ENCODE assay signal across 10 cellular contexts in genomic region chr19:38900816-38901215, GRCh38. TPM values are rescaled to one million over a fixed set of nuclear protein-coding genes. Genes with fewer than 3 reads are reported as not detected.
DNase-seq lines count a peak whose midpoint lies in the region; TF ChIP-seq lines count a peak whose summit lies in the region.
"Had no signal": no experiment of that assay in that cellular context is flagged by ENCODE, and none has a peak within 500 bp of the region (broad histone marks: within the 10 kb centered on the region; RNA-seq: fewer than 3 reads in every experiment).

No MANE protein-coding gene starts in this region.

- H3K27ac ChIP-seq in endodermal cell (ENCODE audit: low read depth, low read length) (no peak overlapping the region), substantia nigra (ENCODE audit: low read depth, low read length, poor library complexity, severe bottlenecking) (no peak overlapping the region)

- POLR2A ChIA-PET in HEK293T (lab: Yijun Ruan, JAX) = interaction anchor here (1.3 to 1.7 kb wide), 6 partner anchors 13 to 253 kb away, joined by 4 to 14 read pairs (median 4); partner anchors contain the start of genes ACTN4, MRPS12 and SARS2

- H3K36me3 ChIP-seq in endodermal cell (ENCODE audit: control insufficient read depth, insufficient read depth, low read length) = no peaks in the 10 kb centered on the region

- H3K4me3 Mint-ChIP-seq in endodermal cell = peak overlapping the region; percentile 67
- H3K4me3 Mint-ChIP-seq in osteocyte (ENCODE audit: unreplicated experiment) = peak overlapping the region; percentile 97

- peaks cover 21% of the 10 kb centered on the region for H3K36me3 Mint-ChIP-seq in endodermal cell (ENCODE audit: low read depth)
- peaks cover 2% of the 10 kb centered on the region for H3K36me3 Mint-ChIP-seq in osteocyte (ENCODE audit: unreplicated experiment)

- no peaks in the 10 kb centered on the region for H3K4me1 ChIP-seq in endodermal cell (ENCODE audit: control insufficient read depth, insufficient read depth, low read length)

- peaks cover 18% of the 10 kb centered on the region for H3K27me3 Mint-ChIP-seq in endodermal cell (ENCODE audit: insufficient read depth)
- H3K27me3 Mint-ChIP-seq in osteocyte (ENCODE audit: unreplicated experiment) = no peaks in the 10 kb centered on the region

- peaks cover 9% of the 10 kb centered on the region for H3K9me3 Mint-ChIP-seq in endodermal cell
- H3K9me3 Mint-ChIP-seq in osteocyte (ENCODE audit: unreplicated experiment) = no peaks in the 10 kb centered on the region

- peaks cover 7% of the 10 kb centered on the region for H3K9me3 ChIP-seq in endodermal cell (ENCODE audit: control insufficient read depth, low read length)

- peak overlapping the region; percentile 87 for H3K9ac ChIP-seq in endodermal cell (ENCODE audit: extremely low read depth, low read length, poor library complexity, severe bottlenecking)

- peak overlapping the region; percentile 96 for H3K27ac Mint-ChIP-seq in endodermal cell
- peak overlapping the region; percentile 92 for H3K27ac Mint-ChIP-seq in osteocyte (ENCODE audit: unreplicated experiment)

- TF ChIP-seq CTCF in endodermal cell (conservative IDR thresholded peaks at IDR 0.05) (no peak), osteocyte (IDR thresholded peaks at IDR 0.05) (no peak)

- H3K4me1 Mint-ChIP-seq in endodermal cell (peaks cover 18% of the 10 kb centered on the region), osteocyte (ENCODE audit: unreplicated experiment) (peaks cover 28% of the 10 kb centered on the region)

- H3K4me3 ChIP-seq in GM08714 (ENCODE audit: low read length) (peak overlapping the region; percentile 91; the same call in 1 of the 2 replicates), endodermal cell (ENCODE audit: low read length) (peak overlapping the region; percentile 85)

- no peaks in the 10 kb centered on the region for H3K27me3 ChIP-seq in endodermal cell (ENCODE audit: control insufficient read depth, insufficient read depth, low read length, poor library complexity, severe bottlenecking)

- WGBS in endodermal cell (ENCODE audit: insufficient coverage in 1 of 2, insufficient read length in 1 of 2), 2 experiments = 86 to 89% methylated on average over 1 of the region's 1 CpG

- CTCF ChIA-PET in HEK293T (lab: Yijun Ruan, JAX) = interaction anchor here (0.7 to 1.8 kb wide), 3 partner anchors 13 to 45 kb away, joined by 5 to 9 read pairs (median 5); partner anchors contain the start of gene SARS2

- peak; percentile 46 for DNase-seq in OCI-M1 (lab: John Stamatoyannopoulos, UW)
- DNase-seq in endodermal cell = no peak
- DNase-seq in osteocyte (ENCODE audit: extremely low spot score, unreplicated experiment) = no peak
- no peak for DNase-seq in COLO829 (ENCODE audit: low spot score)
- no peak for DNase-seq in stimulated activated naive CD4-positive, alpha-beta T cell treated with Interleukin-2 at 50 U/mL for 16 hours (lab: John Stamatoyannopoulos, UW)
- no peak for DNase-seq in HEK293T (ENCODE audit: extremely low spot score)
- DNase-seq in substantia nigra (lab: John Stamatoyannopoulos, UW) = no peak
- DNase-seq: NCI-H226; stimulated activated CD4-positive, alpha-beta T cell treated with anti-CD3 and anti-CD28 coated beads, Interleukin-2, amount 100 ng/mL, for 48 hours had no signal

TF ChIP-seq in HEK293T, 16 proteins besides CTCF, POLR2A, EP300 and RAD21:
- TF ChIP-seq FOXA1 (IDR thresholded peaks at IDR 0.05) (no peak), TARDBP (IDR thresholded peaks at IDR 0.05) (no peak), ELF4 (IDR thresholded peaks at IDR 0.05) (no peak)

RNA-seq across cellular contexts. Expression of gene NFKBIB, which starts 1.0 kb away (rescaled TPM):
- total RNA-seq in endodermal cell = 10 to 100 TPM; 20.7 to 24.3 TPM
- polyA plus RNA-seq in endodermal cell (2013, experiment 1 of 2) = 18.4 TPM
- 18.2 TPM for polyA plus RNA-seq in endodermal cell (2013, experiment 2 of 2)
- total RNA-seq in osteocyte = 18.0 and 18.7 TPM in 2 replicates

RNA-seq across cellular contexts. Expression of gene SIRT2, which starts 1.4 kb away (rescaled TPM):
- 10 to 100 TPM; 10.4 to 13.7 TPM for total RNA-seq in endodermal cell
- polyA plus RNA-seq in endodermal cell (2013, experiment 1 of 2) = 30.3 TPM
- polyA plus RNA-seq in endodermal cell (2013, experiment 2 of 2) = 23.5 TPM
- 70.2 and 72.4 TPM in 2 replicates for total RNA-seq in osteocyte

RNA-seq across cellular contexts. Expression of gene CCER2, which starts 11.2 kb away (rescaled TPM):
- total RNA-seq in endodermal cell = 1 to 10 TPM in 1 of 2 donors, not detected in 1; 1.2 TPM
- 4.8 TPM for polyA plus RNA-seq in endodermal cell (2013, experiment 1 of 2)
- polyA plus RNA-seq in endodermal cell (2013, experiment 2 of 2) = 4.2 TPM
- 0.43 TPM in 1 of 2 replicates, not detected in the other for total RNA-seq in osteocyte

RNA-seq across cellular contexts. Expression of gene RINL, which starts 22.7 kb away (rescaled TPM):
- total RNA-seq in endodermal cell (1 to 10 TPM; 4.8 to 6.7 TPM), osteocyte (0.55 TPM in 1 of 2 replicates, not detected in the other)
- 1.7 TPM for polyA plus RNA-seq in endodermal cell (2013, experiment 1 of 2)
- polyA plus RNA-seq in endodermal cell (2013, experiment 2 of 2) = 1.9 TPM

RNA-seq across cellular contexts. Expression of gene SARS2, which starts 29.7 kb away (rescaled TPM):
- total RNA-seq in endodermal cell (10 to 100 TPM; 53.2 to 60.2 TPM), osteocyte (25.0 and 26.7 TPM in 2 replicates)
- 56.0 TPM for polyA plus RNA-seq in endodermal cell (2013, experiment 1 of 2)
- polyA plus RNA-seq in endodermal cell (2013, experiment 2 of 2) = 44.1 TPM
